Comparison of ENCODE assay signal across 15 cellular contexts in the genomic region with DNA sequence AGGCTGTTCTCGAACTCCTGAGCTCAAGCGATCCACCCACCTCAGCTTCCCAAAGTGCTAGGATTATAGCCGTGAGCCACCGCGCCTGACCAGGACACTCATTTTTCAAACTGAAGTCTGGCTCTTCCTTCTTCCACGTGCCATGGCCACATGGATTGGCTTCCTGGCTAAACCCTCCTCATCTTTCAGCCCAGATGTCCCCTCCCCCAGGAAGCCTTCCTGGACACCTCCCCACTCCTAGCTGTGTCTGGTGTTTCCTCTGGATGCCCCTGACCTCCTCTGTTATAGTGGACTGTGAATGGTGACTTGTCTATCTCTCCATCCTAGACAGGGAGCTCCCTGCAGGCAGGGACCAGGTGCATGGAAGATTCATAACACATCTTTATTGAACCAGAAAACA. TPM values are rescaled to one million over a fixed set of nuclear protein-coding genes. Genes with fewer than 3 reads are reported as not detected.
DNase-seq lines count a peak whose midpoint lies in the region; ATAC-seq, FAIRE-seq and TF ChIP-seq lines count a peak whose summit lies in the region.
"Had no signal": no experiment of that assay in that cellular context is flagged by ENCODE, and none has a peak within 500 bp of the region (broad histone marks: within the 10 kb centered on the region; RNA-seq: fewer than 3 reads in every experiment).

No MANE protein-coding gene starts in this region.

- no peak overlapping the region for H3K23ac ChIP-seq in neuronal stem cell (ENCODE audit: low read depth, low read length, poor library complexity)

- no peak overlapping the region for H2BK5ac ChIP-seq in neuronal stem cell (ENCODE audit: low read length)

- no peak overlapping the region for H3K4me2 ChIP-seq in A549
- H3K4me2 ChIP-seq in neuronal stem cell (ENCODE audit: insufficient read depth, low read length, poor library complexity, severe bottlenecking) = no peak overlapping the region

- FAIRE-seq in A549 (lab: Jason Lieb, UNC) = no peak
- FAIRE-seq: GM18507 had no signal

- H3K4me1 Mint-ChIP-seq in activated T-helper 17 cell treated with anti-CD3 and anti-CD28 coated beads, Interleukin-2, amount 50 U/mL, for 72 hours = no peaks in the 10 kb centered on the region

- H3K9me3 ChIP-seq in A549 (no peaks in the 10 kb centered on the region), neuronal stem cell (replicated peaks in 1 of 2; ENCODE audit: control insufficient read depth in 2 of 2, insufficient read depth in 1 of 2, low read depth in 1 of 2, low read length in 2 of 2) (no peaks in the 10 kb centered on the region)
- H3K9me3 ChIP-seq: BLaER1 had no signal

- no peak for DNase-seq in A549 (ENCODE audit: low read depth in 1 of 2, low spot score in 1 of 2)
- DNase-seq in HEK293T (ENCODE audit: extremely low spot score) = no peak
- DNase-seq in islet precursor cell = peak; percentile 55
- no peak for DNase-seq in neuronal stem cell (ENCODE audit: low spot score)
- DNase-seq in HK-2 (ENCODE audit: unreplicated experiment) = no peak
- DNase-seq in stimulated activated CD4-positive, alpha-beta T cell treated with anti-CD3 and anti-CD28 coated beads, Interleukin-15, amount 100 ng/mL, for 24 hours = no peak
- DNase-seq: AML-193, Calu3, DMS 273 treated with DMSO at 0.1 percent for 48 hours, GM23248, H7, KBM-7 had no signal

- H3K36me3 ChIP-seq in neuronal stem cell (replicated peaks in 1 of 2; ENCODE audit: control insufficient read depth in 2 of 2, insufficient read depth in 2 of 2, low read length in 2 of 2) = no peaks in the 10 kb centered on the region
- H3K36me3 ChIP-seq: BLaER1 had no signal

- TF ChIP-seq CTCF in A549 (IDR thresholded peaks at IDR 0.05) = no peak

- H2BK12ac ChIP-seq in neuronal stem cell (ENCODE audit: low read length) = no peak overlapping the region

- H2BK15ac ChIP-seq in neuronal stem cell (ENCODE audit: low read length) = no peak overlapping the region

- no peak for ATAC-seq in A549
- no peak for ATAC-seq in activated T-helper 17 cell treated with anti-CD3 and anti-CD28 coated beads, Interleukin-2, amount 50 U/mL, for 72 hours (replicated peaks)

- H3K79me1 ChIP-seq in neuronal stem cell (ENCODE audit: low read depth, low read length) = peaks cover 4% of the 10 kb centered on the region

- CTCF ChIA-PET in A549 (lab: Yijun Ruan, JAX) (interaction anchor here (0.5 to 19.2 kb wide), 13 partner anchors 10 to 848 kb away, joined by 3 to 347 read pairs (median 6); a partner anchor contains a TSS), HEK293T (lab: Yijun Ruan, JAX) (interaction anchor here (0.7 to 3.0 kb wide), 2 partner anchors 8 to 115 kb away, joined by 5 to 20 read pairs; no protein-coding TSS in a partner anchor)

- WGBS in A549 (ENCODE audit: missing lambda C conversion rate) = 88% methylated on average over 6 of the region's 6 CpGs
- WGBS in neuronal stem cell (ENCODE audit: extremely low coverage in 2 of 2, insufficient read length in 2 of 2, insufficient replicate concordance in 1 of 2), 2 donors = no CpG with 5 or more reads among the region's 6 CpGs

- no peaks in the 10 kb centered on the region for H3K36me3 Mint-ChIP-seq in activated T-helper 17 cell treated with anti-CD3 and anti-CD28 coated beads, Interleukin-2, amount 50 U/mL, for 72 hours (ENCODE audit: low read depth)

- TF ChIP-seq EP300 in A549 (IDR thresholded peaks at IDR 0.05) = no peak

- H2BK120ac ChIP-seq in neuronal stem cell (ENCODE audit: low read depth, low read length) = no peak overlapping the region

- no peak overlapping the region for H4K91ac ChIP-seq in neuronal stem cell (ENCODE audit: low read depth, low read length, poor library complexity)

- peak overlapping the region; percentile 18 for H3K9ac ChIP-seq in neuronal stem cell (ENCODE audit: low read depth, low read length, poor library complexity)
- H3K9ac ChIP-seq: BLaER1, GM23248 had no signal

- peak overlapping the region; percentile 48 for H2AK5ac ChIP-seq in neuronal stem cell (ENCODE audit: low read depth, low read length)

- H3K18ac ChIP-seq in neuronal stem cell (ENCODE audit: low read length) = no peak overlapping the region

- H3K4me1 ChIP-seq in A549 (peaks cover 43% of the 10 kb centered on the region), neuronal stem cell (ENCODE audit: control insufficient read depth in 2 of 2, insufficient read depth in 1 of 2, low read depth in 1 of 2, low read length in 2 of 2) (peaks cover 19 to 21% of the 10 kb centered on the region in 2 donors)

- no peak overlapping the region for H4K8ac ChIP-seq in neuronal stem cell (ENCODE audit: low read depth, low read length)

- H3K27ac ChIP-seq in A549 (no peak overlapping the region), neuronal stem cell (replicated peaks; ENCODE audit: low read length) (no peak overlapping the region)
- H3K27ac ChIP-seq: BLaER1, GM23248 had no signal

- no peaks in the 10 kb centered on the region for H3K9me3 Mint-ChIP-seq in activated T-helper 17 cell treated with anti-CD3 and anti-CD28 coated beads, Interleukin-2, amount 50 U/mL, for 72 hours

- H3K4ac ChIP-seq in neuronal stem cell (ENCODE audit: low read length) = no peak overlapping the region

- no peak for TF ChIP-seq RAD21 in A549 (conservative IDR thresholded peaks at IDR 0.05 in 1 of 2, IDR thresholded peaks at IDR 0.05 in 1 of 2)

- no peaks in the 10 kb centered on the region for H3K27me3 Mint-ChIP-seq in activated T-helper 17 cell treated with anti-CD3 and anti-CD28 coated beads, Interleukin-2, amount 50 U/mL, for 72 hours

- POLR2A ChIA-PET in A549 (lab: Yijun Ruan, JAX) (no interaction called here), HEK293T (lab: Yijun Ruan, JAX) (interaction anchor here (1.3 kb wide), 1 partner anchor 15 kb away, joined by 4 read pairs; no protein-coding TSS in a partner anchor)

- H3K4me3 ChIP-seq in A549 (no peak overlapping the region), neuronal stem cell (ENCODE audit: low read length in 2 of 2) (no peak overlapping the region)
- H3K4me3 ChIP-seq: BLaER1, GM23248 had no signal

- TF ChIP-seq POLR2A in A549 (IDR thresholded peaks at IDR 0.05; ENCODE audit: low read length) = no peak

- H3K27ac Mint-ChIP-seq in activated T-helper 17 cell treated with anti-CD3 and anti-CD28 coated beads, Interleukin-2, amount 50 U/mL, for 72 hours = no peak overlapping the region

- no peak overlapping the region for H3K4me3 Mint-ChIP-seq in activated T-helper 17 cell treated with anti-CD3 and anti-CD28 coated beads, Interleukin-2, amount 50 U/mL, for 72 hours

- H3K14ac ChIP-seq in neuronal stem cell (ENCODE audit: low read length) = no peak overlapping the region

- no peaks in the 10 kb centered on the region for H3K27me3 ChIP-seq in neuronal stem cell (ENCODE audit: control insufficient read depth in 3 of 3, insufficient read depth in 3 of 3, low read depth in 1 of 3, low read length in 3 of 3)
- H3K27me3 ChIP-seq: BLaER1 had no signal

- no peak overlapping the region for H2AFZ ChIP-seq in neuronal stem cell (ENCODE audit: low read length)
- H2AFZ ChIP-seq: GM23248 had no signal

TF ChIP-seq in A549, 52 proteins besides CTCF, POLR2A, EP300 and RAD21 (continues in another document):
- TF ChIP-seq CBX2 (IDR thresholded peaks at IDR 0.05; ENCODE audit: borderline replicate concordance, low read depth) = no peak
- TF ChIP-seq ZFP36 (IDR thresholded peaks at IDR 0.05; ENCODE audit: borderline replicate concordance, partially characterized antibody) = peak; percentile 13
- no peak for TF ChIP-seq FOSL2 (IDR thresholded peaks at IDR 0.05)
- TF ChIP-seq FOSL2 (CRISPR knock-in tag; IDR thresholded peaks at IDR 0.05) = no peak
- TF ChIP-seq, protein P1, sequence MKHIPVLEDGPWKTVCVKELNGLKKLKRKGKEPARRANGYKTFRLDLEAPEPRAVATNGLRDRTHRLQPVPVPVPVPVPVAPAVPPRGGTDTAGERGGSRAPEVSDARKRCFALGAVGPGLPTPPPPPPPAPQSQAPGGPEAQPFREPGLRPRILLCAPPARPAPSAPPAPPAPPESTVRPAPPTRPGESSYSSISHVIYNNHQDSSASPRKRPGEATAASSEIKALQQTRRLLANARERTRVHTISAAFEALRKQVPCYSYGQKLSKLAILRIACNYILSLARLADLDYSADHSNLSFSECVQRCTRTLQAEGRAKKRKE (CRISPR knock-in tag; IDR thresholded peaks at IDR 0.05; ENCODE audit: low read depth) = no peak

TF ChIP-seq in HEK293T, 16 proteins besides CTCF, POLR2A, EP300 and RAD21:
- TF ChIP-seq SUZ12 (IDR thresholded peaks at IDR 0.05) (no peak), L3MBTL2 (conservative IDR thresholded peaks at IDR 0.05) (peak; percentile 35; the same call in 1 of the 2 replicates)

RNA-seq across cellular contexts. Expression of a gene that starts 57.2 kb away (rescaled TPM):
- polyA plus RNA-seq in A549 (2011; rRNA removed) (0.03 TPM in 1 of 2 replicates, not detected in the other), A549 (2017; fragmentation: RNase III; extraction: RNeasy Plus Mini Kit Qiagen cat#74134 plus additional on column Dnase treatment) (0.05 to 0.06 TPM in 2 of 3 replicates, not detected in the other)
- polyA plus RNA-seq in A549 (2012; cell fraction: cytosol; rRNA removed) = 0.03 and 0.07 TPM in 2 replicates
- polyA plus RNA-seq in A549 (2012; cell fraction: nucleus; rRNA removed) = 0.09 and 0.19 TPM in 2 replicates
- polyA minus RNA-seq in A549 (2011; rRNA and poly(A)+ RNA removed) = 0.05 TPM in 1 of 2 replicates, not detected in the other
- 2.5 TPM for polyA plus RNA-seq in neuronal stem cell (2013, experiment 1 of 2)
- polyA plus RNA-seq in neuronal stem cell (2013, experiment 2 of 2) = 2.3 TPM
- total RNA-seq in activated T-helper 17 cell treated with anti-CD3 and anti-CD28 coated beads, Interleukin-2, amount 50 U/mL, for 72 hours = not detected
- total RNA-seq: GM23248 had no signal
